Comparison of ENCODE assay signal across 7 cellular contexts in the genomic region with DNA sequence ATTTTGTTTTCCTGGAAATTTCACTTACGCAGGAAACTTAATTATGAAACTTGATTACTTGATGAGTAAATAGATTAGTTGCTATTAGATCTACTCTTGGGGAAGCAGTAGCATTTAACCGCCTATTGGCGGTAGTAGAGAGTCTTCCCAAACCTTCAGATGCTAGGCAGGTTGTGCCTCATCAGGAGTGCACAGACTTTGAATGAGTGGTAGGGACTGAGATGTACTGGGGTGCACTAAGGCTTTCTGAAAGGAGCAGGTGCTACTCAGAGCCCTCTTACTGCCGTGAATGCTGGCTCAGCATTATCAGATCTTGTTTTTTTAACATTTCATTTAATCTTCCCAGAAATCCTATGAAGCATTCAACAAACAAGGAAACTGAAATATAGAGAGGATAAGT. TPM values are rescaled to one million over a fixed set of nuclear protein-coding genes. Genes with fewer than 3 reads are reported as not detected.
A peak's percentile ranks its signal among the peaks of the same experiment; 100 is the strongest.
DNase-seq lines count a peak whose midpoint lies in the region; ATAC-seq, FAIRE-seq and TF ChIP-seq lines count a peak whose summit lies in the region.

No MANE protein-coding gene starts in this region.

- no peak overlapping the region for H3K4me3 Mint-ChIP-seq in stimulated activated effector memory CD8-positive, alpha-beta T cell treated with anti-CD3 and anti-CD28 coated beads, Interleukin-12 subunit alpha, Interleukin-12 subunit beta, amount 100 ng/mL, for 72 hours

- H3K36me3 ChIP-seq in fibroblast of lung (ENCODE audit: control insufficient read depth, insufficient read depth, low read length), result peaks cover 8% of the 10 kb centered on the region

- no peaks in the 10 kb centered on the region for H3K9me3 Mint-ChIP-seq in stimulated activated effector memory CD8-positive, alpha-beta T cell treated with anti-CD3 and anti-CD28 coated beads, Interleukin-12 subunit alpha, Interleukin-12 subunit beta, amount 100 ng/mL, for 72 hours

- no peaks in the 10 kb centered on the region for H3K9me3 ChIP-seq in fibroblast of lung (ENCODE audit: control insufficient read depth, insufficient read depth, low read depth, low read length)

- no peak overlapping the region for H3K9ac ChIP-seq in fibroblast of lung (ENCODE audit: insufficient read depth, low read length)

- no peak overlapping the region for H3K4me3 ChIP-seq in fibroblast of lung (replicated peaks in 1 of 4; ENCODE audit: control extremely low read depth in 1 of 4, insufficient read depth in 1 of 4, low read depth in 3 of 4, low read length in 4 of 4)

- DNase-seq in D721Med (ENCODE audit: insufficient read length, low spot score) (peak; percentile 45), RPMI8226 (peak; percentile 57), fibroblast of lung (ENCODE audit: low read depth in 2 of 2) (peak; percentile 16 to 19), inferior parietal cortex (ENCODE audit: extremely low spot score) (no peak)
- DNase-seq in stimulated activated effector memory CD8-positive, alpha-beta T cell treated with anti-CD3 and anti-CD28 coated beads, Interleukin-12 subunit alpha, Interleukin-12 subunit beta, amount 100 ng/mL, for 72 hours (ENCODE audit: low spot score in 2 of 2), result no peak

- peaks cover 5% of the 10 kb centered on the region for H3K79me2 ChIP-seq in fibroblast of lung (ENCODE audit: control insufficient read depth, insufficient read depth, low read length)

- H3K27me3 ChIP-seq in fibroblast of lung (ENCODE audit: control insufficient read depth, insufficient read depth, low read length), result no peaks in the 10 kb centered on the region

- TF ChIP-seq CTCF in D721Med (IDR thresholded peaks at IDR 0.05; ENCODE audit: insufficient read depth, missing control alignments), result peak; percentile 51
- TF ChIP-seq CTCF in fibroblast of lung (conservative IDR thresholded peaks at IDR 0.05 in 1 of 2, IDR thresholded peaks at IDR 0.05 in 1 of 2; ENCODE audit: low read depth in 1 of 2, low read length in 2 of 2), result peak; percentile 43 to 74

- H3K4me2 ChIP-seq in fibroblast of lung (ENCODE audit: extremely low read depth, insufficient read depth, low read length), result no peak overlapping the region

- FAIRE-seq in D721Med (lab: Jason Lieb, UNC), result no peak

- no peaks in the 10 kb centered on the region for H3K4me1 ChIP-seq in fibroblast of lung (ENCODE audit: control insufficient read depth, extremely low read depth, insufficient read depth, low read length)

- H2AFZ ChIP-seq in fibroblast of lung (ENCODE audit: low read length), result no peak overlapping the region

- no peak overlapping the region for H3K27ac Mint-ChIP-seq in stimulated activated effector memory CD8-positive, alpha-beta T cell treated with anti-CD3 and anti-CD28 coated beads, Interleukin-12 subunit alpha, Interleukin-12 subunit beta, amount 100 ng/mL, for 72 hours

- ATAC-seq in GM21723 (IDR thresholded peaks at IDR 0.05; ENCODE audit: unreplicated experiment) (peak; percentile 61), HG03432 (IDR thresholded peaks at IDR 0.05; ENCODE audit: unreplicated experiment) (no peak)
- ATAC-seq in stimulated activated effector memory CD8-positive, alpha-beta T cell treated with anti-CD3 and anti-CD28 coated beads, Interleukin-12 subunit alpha, Interleukin-12 subunit beta, amount 100 ng/mL, for 72 hours, result peak; percentile 86

- H3K4me1 Mint-ChIP-seq in stimulated activated effector memory CD8-positive, alpha-beta T cell treated with anti-CD3 and anti-CD28 coated beads, Interleukin-12 subunit alpha, Interleukin-12 subunit beta, amount 100 ng/mL, for 72 hours, result peaks cover 5% of the 10 kb centered on the region

- no peaks in the 10 kb centered on the region for H4K20me1 ChIP-seq in fibroblast of lung (ENCODE audit: control insufficient read depth, extremely low read depth, insufficient read depth, low read length)

- H3K36me3 Mint-ChIP-seq in stimulated activated effector memory CD8-positive, alpha-beta T cell treated with anti-CD3 and anti-CD28 coated beads, Interleukin-12 subunit alpha, Interleukin-12 subunit beta, amount 100 ng/mL, for 72 hours, result peaks cover 96% of the 10 kb centered on the region

- no peak overlapping the region for H3K27ac ChIP-seq in fibroblast of lung (ENCODE audit: insufficient read depth, low read length)

RNA-seq across cellular contexts. Expression of a gene that starts 7.7 kb away (rescaled TPM):
- 18.2 and 22.3 TPM in 2 replicates for total RNA-seq in fibroblast of lung
- polyA plus RNA-seq in fibroblast of lung, result 17.5 and 18.4 TPM in 2 replicates
- 12.9 and 14.4 TPM in 2 replicates for polyA plus RNA-seq in fibroblast of lung (2012)
- 7.1 and 19.4 TPM in 2 replicates for polyA minus RNA-seq in fibroblast of lung (ENCODE audit: low replicate concordance)

RNA-seq across cellular contexts. Expression of a gene that starts 7.8 kb away (rescaled TPM):
- 26.5 and 29.6 TPM in 2 replicates for total RNA-seq in fibroblast of lung
- 47.5 and 52.7 TPM in 2 replicates for polyA plus RNA-seq in fibroblast of lung
- polyA plus RNA-seq in fibroblast of lung (2012), result 43.1 and 47.7 TPM in 2 replicates
- polyA minus RNA-seq in fibroblast of lung (ENCODE audit: low replicate concordance), result 1.0 and 3.2 TPM in 2 replicates

RNA-seq across cellular contexts. Expression of a gene that starts 15.6 kb away (rescaled TPM):
- 176 and 188 TPM in 2 replicates for total RNA-seq in fibroblast of lung
- polyA plus RNA-seq in fibroblast of lung, result 150 and 164 TPM in 2 replicates
- polyA plus RNA-seq in fibroblast of lung (2012), result 184 and 215 TPM in 2 replicates
- polyA minus RNA-seq in fibroblast of lung (ENCODE audit: low replicate concordance), result 44.1 and 46.0 TPM in 2 replicates

RNA-seq across cellular contexts. Expression of a gene that starts 16.1 kb away (rescaled TPM):
- 455 and 512 TPM in 2 replicates for total RNA-seq in fibroblast of lung
- polyA plus RNA-seq in fibroblast of lung, result 312 and 427 TPM in 2 replicates
- 437 and 587 TPM in 2 replicates for polyA plus RNA-seq in fibroblast of lung (2012)
- 422 and 458 TPM in 2 replicates for polyA minus RNA-seq in fibroblast of lung (ENCODE audit: low replicate concordance)

RNA-seq across cellular contexts. Expression of a gene that starts 41.9 kb away (rescaled TPM):
- 222 and 289 TPM in 2 replicates for total RNA-seq in fibroblast of lung
- polyA plus RNA-seq in fibroblast of lung, result 616 and 638 TPM in 2 replicates
- polyA plus RNA-seq in fibroblast of lung (2012), result 638 and 701 TPM in 2 replicates
- polyA minus RNA-seq in fibroblast of lung (ENCODE audit: low replicate concordance), result 69.7 and 113 TPM in 2 replicates

Comparison
In these comparisons a context has a peak if more than half of its experiments do, and no peak if none do; other contexts are left out.
1. DNase-seq: peak in D721Med (single experiment), RPMI8226 (single experiment) and fibroblast of lung (2 of 2); none in stimulated activated effector memory CD8-positive, alpha-beta T cell treated with anti-CD3 and anti-CD28 coated beads, Interleukin-12 subunit alpha, Interleukin-12 subunit beta, amount 100 ng/mL, for 72 hours (0 of 2) and inferior parietal cortex (single experiment).